1 cellular context compared by ENCODE assay signal in the genomic region with DNA sequence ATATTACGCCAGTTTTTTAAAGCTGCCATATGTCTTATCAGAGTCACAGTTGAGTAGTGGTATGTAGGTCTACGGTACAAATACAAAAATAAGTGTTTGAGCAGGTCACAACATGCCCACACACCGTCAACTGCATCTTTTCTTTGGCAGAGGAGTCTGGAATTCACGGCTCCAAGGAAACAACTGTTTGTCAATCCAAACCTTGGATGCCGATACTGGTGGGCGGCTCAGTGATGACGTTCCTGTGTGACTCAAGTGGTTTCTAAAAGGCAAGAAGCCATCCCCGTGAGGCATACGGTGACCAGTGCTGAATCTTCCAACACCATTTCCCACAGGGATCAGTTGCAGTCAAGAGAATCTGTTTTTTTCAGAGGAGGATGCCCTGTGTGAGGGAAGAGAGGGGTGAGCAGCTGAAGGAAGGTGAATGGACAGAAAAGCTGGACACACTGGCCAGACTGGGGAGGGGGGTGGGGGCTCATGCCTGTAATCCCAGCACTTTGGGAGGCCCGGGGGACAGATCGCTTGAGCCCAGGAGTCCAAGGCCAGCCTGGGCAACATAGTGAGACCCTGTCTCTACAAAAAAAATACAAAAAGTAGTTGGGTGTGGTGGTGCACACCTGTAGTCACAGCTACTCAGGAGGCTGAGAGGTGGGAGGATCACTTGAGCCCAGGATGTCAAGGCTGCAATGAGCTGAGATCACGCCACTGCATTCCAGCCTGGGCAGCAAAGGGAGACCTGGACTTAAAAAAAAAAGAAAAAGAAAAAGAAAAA.
TF ChIP-seq lines count a peak whose summit lies in the region.

No MANE protein-coding gene starts in this region.

TF ChIP-seq in IMR-90, 13 proteins besides CTCF, POLR2A, EP300 and RAD21 (continued from another document):
- TF ChIP-seq, protein P1, sequence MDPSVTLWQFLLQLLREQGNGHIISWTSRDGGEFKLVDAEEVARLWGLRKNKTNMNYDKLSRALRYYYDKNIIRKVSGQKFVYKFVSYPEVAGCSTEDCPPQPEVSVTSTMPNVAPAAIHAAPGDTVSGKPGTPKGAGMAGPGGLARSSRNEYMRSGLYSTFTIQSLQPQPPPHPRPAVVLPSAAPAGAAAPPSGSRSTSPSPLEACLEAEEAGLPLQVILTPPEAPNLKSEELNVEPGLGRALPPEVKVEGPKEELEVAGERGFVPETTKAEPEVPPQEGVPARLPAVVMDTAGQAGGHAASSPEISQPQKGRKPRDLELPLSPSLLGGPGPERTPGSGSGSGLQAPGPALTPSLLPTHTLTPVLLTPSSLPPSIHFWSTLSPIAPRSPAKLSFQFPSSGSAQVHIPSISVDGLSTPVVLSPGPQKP (IDR thresholded peaks at IDR 0.05; ENCODE audit: borderline replicate concordance, low read depth, low read length) = no peak
- TF ChIP-seq NFE2L2 (IDR thresholded peaks at IDR 0.05; ENCODE audit: low read depth, low read length) (no peak), BHLHE40 (IDR thresholded peaks at IDR 0.05; ENCODE audit: low read depth, low read length) (no peak), RCOR1 (IDR thresholded peaks at IDR 0.05; ENCODE audit: insufficient replicate concordance, low read length) (no peak), SMC3 (IDR thresholded peaks at IDR 0.05; ENCODE audit: low read depth, low read length) (no peak), CHD1 (IDR thresholded peaks at IDR 0.05; ENCODE audit: low read depth, low read length) (no peak), MAFK (IDR thresholded peaks at IDR 0.05; ENCODE audit: low read depth, low read length) (no peak), CEBPB (IDR thresholded peaks at IDR 0.05; ENCODE audit: low read depth, low read length) (no peak), FOS (IDR thresholded peaks at IDR 0.05; ENCODE audit: low read depth, low read length) (no peak)
- TF ChIP-seq, protein P2, sequence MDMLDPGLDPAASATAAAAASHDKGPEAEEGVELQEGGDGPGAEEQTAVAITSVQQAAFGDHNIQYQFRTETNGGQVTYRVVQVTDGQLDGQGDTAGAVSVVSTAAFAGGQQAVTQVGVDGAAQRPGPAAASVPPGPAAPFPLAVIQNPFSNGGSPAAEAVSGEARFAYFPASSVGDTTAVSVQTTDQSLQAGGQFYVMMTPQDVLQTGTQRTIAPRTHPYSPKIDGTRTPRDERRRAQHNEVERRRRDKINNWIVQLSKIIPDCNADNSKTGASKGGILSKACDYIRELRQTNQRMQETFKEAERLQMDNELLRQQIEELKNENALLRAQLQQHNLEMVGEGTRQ (IDR thresholded peaks at IDR 0.05; ENCODE audit: low read depth, low read length) = no peak
